Comparison of ENCODE assay signal across 25 cellular contexts in genomic region chr6:116036885-116037284, GRCh38. TPM values are rescaled to one million over a fixed set of nuclear protein-coding genes. Genes with fewer than 3 reads are reported as not detected.
DNase-seq lines count a peak whose midpoint lies in the region; ATAC-seq, FAIRE-seq and TF ChIP-seq lines count a peak whose summit lies in the region.
"Had no signal": no experiment of that assay in that cellular context is flagged by ENCODE, and none has a peak within 500 bp of the region (broad histone marks: within the 10 kb centered on the region; RNA-seq: fewer than 3 reads in every experiment).

No MANE protein-coding gene starts in this region.

- no peaks in the 10 kb centered on the region for H3K27me3 ChIP-seq in PC-9 (ENCODE audit: insufficient read depth, low read depth)
- H3K27me3 ChIP-seq in bronchial epithelial cell (ENCODE audit: control insufficient read depth, insufficient read depth, low read length): no peaks in the 10 kb centered on the region
- H3K27me3 ChIP-seq in tibial artery: no peaks in the 10 kb centered on the region
- H3K27me3 ChIP-seq: BLaER1 had no signal

- H3K9me3 ChIP-seq in PC-9 (ENCODE audit: insufficient read depth, low read depth): 0 out of 2 replicates have a peak, but pooled peaks cover under 1% of the 10 kb centered on the region
- no peaks in the 10 kb centered on the region for H3K9me3 ChIP-seq in tibial artery
- H3K9me3 ChIP-seq: BLaER1 had no signal

- FAIRE-seq in bronchial epithelial cell (lab: Jason Lieb, UNC) (no peak), islet of Langerhans (lab: Jason Lieb, UNC) (peak; percentile 65)
- FAIRE-seq: G401.6, GM18507 had no signal

- H3K27ac ChIP-seq in PC-9 (peak overlapping the region; percentile 35; the same call in 1 of the 2 replicates), tibial artery (peak overlapping the region; percentile 38 to 61)
- H3K27ac ChIP-seq: BLaER1 had no signal

- H3F3A ChIP-seq in PC-9 (ENCODE audit: insufficient read depth, low read depth): peaks cover 11% of the 10 kb centered on the region; the same call in 1 of the 2 replicates

- no peak overlapping the region for H2AFZ ChIP-seq in PC-9

- no peaks in the 10 kb centered on the region for H3K9me2 ChIP-seq in PC-9 (ENCODE audit: insufficient read depth)

- no peaks in the 10 kb centered on the region for H4K20me1 ChIP-seq in PC-9 (ENCODE audit: insufficient read depth)
- H4K20me1 ChIP-seq: BLaER1 had no signal

- intact Hi-C loops in PC-9 (cut with micrococcal nuclease; ENCODE audit: unreplicated experiment) (no loop called here), tibial artery (cut with DNase I; ENCODE audit: low total_unique reads) (no loop called here)

- no peak overlapping the region for H3K4me2 ChIP-seq in PC-9
- H3K4me2 ChIP-seq: BLaER1 had no signal

- no peak overlapping the region for H3K4me3 ChIP-seq in PC-9
- no peak overlapping the region for H3K4me3 ChIP-seq in bronchial epithelial cell (ENCODE audit: low read depth, low read length)
- H3K4me3 ChIP-seq in tibial artery: no peak overlapping the region
- H3K4me3 ChIP-seq: BLaER1 had no signal

- H3K36me3 ChIP-seq in PC-9 (ENCODE audit: low read depth) (peaks cover 13% of the 10 kb centered on the region; the same call in 1 of the 2 replicates), bronchial epithelial cell (ENCODE audit: control insufficient read depth, insufficient read depth, low read length) (no peaks in the 10 kb centered on the region), tibial artery (peaks cover 0 to 3% (median 3%) of the 10 kb centered on the region in 3 donors)
- H3K36me3 ChIP-seq: BLaER1 had no signal

- H3K79me2 ChIP-seq in PC-9 (ENCODE audit: low read depth): peaks cover 22% of the 10 kb centered on the region

- BruUV-seq in PC-9 (replicated peaks; lab: Mats Ljungman, UMichigan): no TSS peak

- POLR2A ChIA-PET in PC-9 (lab: Charles Lee; ENCODE audit: unreplicated experiment): no interaction called here

- CTCF ChIA-PET in PC-9 (lab: Charles Lee): no interaction called here

- TF ChIP-seq CTCF in PC-9 (conservative IDR thresholded peaks at IDR 0.05): no peak
- no peak for TF ChIP-seq CTCF in bronchial epithelial cell (IDR thresholded peaks at IDR 0.05; ENCODE audit: insufficient read depth, low read length, severe bottlenecking)
- no peak for TF ChIP-seq CTCF in tibial artery (IDR thresholded peaks at IDR 0.05)

- peaks cover 43% of the 10 kb centered on the region for H3K4me1 ChIP-seq in PC-9 (replicated peaks; ENCODE audit: insufficient read depth)
- peaks cover 0 to 66% (median 15%) of the 10 kb centered on the region in 4 donors for H3K4me1 ChIP-seq in tibial artery
- H3K4me1 ChIP-seq: BLaER1 had no signal

- no peak for ATAC-seq in GM19455 (IDR thresholded peaks at IDR 0.05; ENCODE audit: unreplicated experiment)
- no peak for ATAC-seq in HG03378 (IDR thresholded peaks at IDR 0.05; ENCODE audit: unreplicated experiment)
- ATAC-seq in GM21423 (IDR thresholded peaks at IDR 0.05; ENCODE audit: unreplicated experiment): no peak
- ATAC-seq: SK-N-SH treated with all-trans-retinoic acid at 6 μM for 48 hours had no signal

- DNase-seq in PC-9 (no peak), bronchial epithelial cell (ENCODE audit: low read depth) (peak; percentile 76), tibial artery (no peak)
- DNase-seq: ACHN; CD4-positive, alpha-beta T cell; GOT3; HCEC 1CT; KBM-7; NCI-H1092; NCI-H1436; NCI-H1930; NCI-H226; NCI-H510A treated with DMSO at 0.1 percent for 48 hours; NCI-H774; NK-92 treated with Interleukin-12 subunit alpha and Interleukin-12 subunit beta, amount 100 ng/mL, for 24 hours; RPMI8226; SIG-M5 had no signal

RNA-seq across cellular contexts. Expression of gene FRK, which starts 23.8 kb away (rescaled TPM):
- total RNA-seq in PC-9 (2021) (14.4 and 17.2 TPM in 2 replicates), bronchial epithelial cell (1.3 and 3.1 TPM in 2 replicates)
- total RNA-seq: CD4-positive, alpha-beta T cell had no signal
